2 cellular contexts compared by ENCODE assay signal in genomic region chr2:100891911-100892642, GRCh38.
A peak's percentile ranks its signal among the peaks of the same experiment; 100 is the strongest.
TF ChIP-seq lines count a peak whose summit lies in the region.

No MANE protein-coding gene starts in this region.

TF ChIP-seq in A549, 52 proteins besides CTCF, POLR2A, EP300 and RAD21 (continues in another document):
- TF ChIP-seq REST (IDR thresholded peaks at IDR 0.05) (no peak), E2F6 (IDR thresholded peaks at IDR 0.05; ENCODE audit: borderline replicate concordance, low read depth) (no peak), ELK1 (IDR thresholded peaks at IDR 0.05; ENCODE audit: low read depth, low read length) (no peak), CBX8 (IDR thresholded peaks at IDR 0.05) (no peak), POLR2AphosphoS2 (conservative IDR thresholded peaks at IDR 0.05; ENCODE audit: low read length) (no peak), USF2 (IDR thresholded peaks at IDR 0.05) (no peak), HOXB5 (CRISPR knock-in tag; IDR thresholded peaks at IDR 0.05) (no peak), EHMT2 (IDR thresholded peaks at IDR 0.05; ENCODE audit: low read depth) (no peak), ZC3H11A (IDR thresholded peaks at IDR 0.05) (no peak), GATA3 (IDR thresholded peaks at IDR 0.05; ENCODE audit: borderline replicate concordance) (peak; percentile 39; the same call in 1 of the 2 replicates), MAZ (IDR thresholded peaks at IDR 0.05; ENCODE audit: borderline replicate concordance, low read depth, low read length) (no peak), CEBPB (IDR thresholded peaks at IDR 0.05) (peak; percentile 82 to 91; a peak in 3 of 4 replicates), HOXA7 (CRISPR knock-in tag; IDR thresholded peaks at IDR 0.05) (no peak), TFCP2L1 (CRISPR knock-in tag; IDR thresholded peaks at IDR 0.05) (no peak), BHLHE40 (IDR thresholded peaks at IDR 0.05; ENCODE audit: low read depth, low read length) (no peak), PBX3 (IDR thresholded peaks at IDR 0.05) (no peak), RNF2 (IDR thresholded peaks at IDR 0.05; ENCODE audit: borderline replicate concordance, low read depth) (no peak), SREBF2 (IDR thresholded peaks at IDR 0.05) (no peak), PHF8 (IDR thresholded peaks at IDR 0.05; ENCODE audit: borderline replicate concordance, low read depth) (no peak), HEYL (CRISPR knock-in tag; IDR thresholded peaks at IDR 0.05) (no peak), NPAS2 (CRISPR knock-in tag; IDR thresholded peaks at IDR 0.05; ENCODE audit: borderline replicate concordance) (no peak), CHD2 (IDR thresholded peaks at IDR 0.05; ENCODE audit: low read length, partially characterized antibody) (no peak), JUN (IDR thresholded peaks at IDR 0.05) (peak; percentile 55 to 63; a peak in 1 of 5 replicates), NR3C1 (IDR thresholded peaks at IDR 0.05) (no peak), HOXB13 (CRISPR knock-in tag; IDR thresholded peaks at IDR 0.05; ENCODE audit: low read depth) (no peak), HES2 (IDR thresholded peaks at IDR 0.05) (no peak), CBX2 (IDR thresholded peaks at IDR 0.05; ENCODE audit: borderline replicate concordance, low read depth) (no peak), MAFK (IDR thresholded peaks at IDR 0.05; ENCODE audit: partially characterized antibody) (peak; percentile 74), KDM1A (IDR thresholded peaks at IDR 0.05; ENCODE audit: low read depth) (no peak), JUNB (IDR thresholded peaks at IDR 0.05) (peak; percentile 81), FOSL2 (IDR thresholded peaks at IDR 0.05) (peak; percentile 15; the same call in 1 of the 2 replicates), FOSL2 (CRISPR knock-in tag; IDR thresholded peaks at IDR 0.05) (peak; percentile 25), MYC (IDR thresholded peaks at IDR 0.05; ENCODE audit: borderline replicate concordance, low read length) (no peak)

TF ChIP-seq in IMR-90, 13 proteins besides CTCF, POLR2A, EP300 and RAD21:
- TF ChIP-seq MAFK (IDR thresholded peaks at IDR 0.05; ENCODE audit: low read depth, low read length) (peak; percentile 26; the same call in 1 of the 2 replicates), CEBPB (IDR thresholded peaks at IDR 0.05; ENCODE audit: low read depth, low read length) (peak; percentile 79), MXI1 (IDR thresholded peaks at IDR 0.05; ENCODE audit: borderline replicate concordance, low read depth, low read length) (no peak)
